8 cellular contexts compared by ENCODE assay signal in the genomic region with DNA sequence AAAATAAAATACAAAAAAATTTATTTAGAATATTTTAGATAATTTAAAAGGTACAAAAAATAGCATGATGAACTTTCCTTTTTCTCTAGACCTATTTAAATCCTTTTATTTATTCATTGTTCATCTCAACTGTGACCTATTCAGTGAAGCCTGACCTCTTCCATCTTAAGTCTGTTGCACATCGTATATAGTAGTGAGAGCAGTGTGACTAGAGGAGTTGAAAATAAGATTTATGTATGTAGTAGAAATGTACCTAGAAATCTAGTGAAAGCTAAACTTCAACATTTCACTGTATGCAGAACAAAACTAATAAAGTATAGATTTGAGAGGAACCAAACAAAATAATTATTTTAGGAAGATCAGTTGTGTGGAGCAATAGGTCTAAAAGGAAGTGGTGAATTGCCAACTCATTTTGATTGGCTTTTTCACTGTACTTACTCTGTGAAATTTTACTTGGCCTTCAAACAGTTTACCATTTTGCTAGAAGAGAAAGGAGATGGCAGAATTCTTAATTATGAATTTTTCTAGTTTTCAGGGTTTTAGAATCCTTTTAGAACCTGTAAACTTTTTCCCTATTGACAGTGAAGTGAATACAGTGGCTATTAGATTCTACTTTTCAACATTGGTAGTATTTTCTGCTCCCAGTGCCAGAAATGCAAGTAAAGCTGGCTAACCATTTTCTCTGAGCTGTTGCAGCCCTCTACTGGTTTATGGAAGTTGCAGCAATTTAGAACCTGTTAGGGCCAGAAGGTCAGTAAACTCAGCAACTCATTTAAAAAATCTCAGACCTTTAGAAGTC. TPM values are rescaled to one million over a fixed set of nuclear protein-coding genes. Genes with fewer than 3 reads are reported as not detected.
DNase-seq lines count a peak whose midpoint lies in the region; ATAC-seq and TF ChIP-seq lines count a peak whose summit lies in the region.

No MANE protein-coding gene starts in this region.

- peak in 2 of 7 experiments; percentile 22 to 31 for DNase-seq in CD8-positive, alpha-beta T cell
- DNase-seq in HS-5 (ENCODE audit: low read depth) (peak; percentile 28), iPS-NIHi7 (ENCODE audit: extremely low spot score) (peak; percentile 52), NCI-H1048 (lab: John Stamatoyannopoulos, UW) (no peak)
- DNase-seq in stimulated activated effector memory CD8-positive, alpha-beta T cell treated with anti-CD3 and anti-CD28 coated beads, Interleukin-12 subunit alpha, Interleukin-12 subunit beta, amount 100 ng/mL, for 72 hours (ENCODE audit: low spot score in 2 of 2): no peak

- peak overlapping the region; percentile 84 for H3K27ac Mint-ChIP-seq in CD8-positive, alpha-beta T cell
- peak overlapping the region in 3 of 5 experiments; percentile 23 to 64 (median 60) for H3K27ac Mint-ChIP-seq in brain
- peak overlapping the region; percentile 78 for H3K27ac Mint-ChIP-seq in stimulated activated effector memory CD8-positive, alpha-beta T cell treated with anti-CD3 and anti-CD28 coated beads, Interleukin-12 subunit alpha, Interleukin-12 subunit beta, amount 100 ng/mL, for 72 hours

- peak overlapping the region; percentile 25 for H3K9ac ChIP-seq in OCI-LY3 (ENCODE audit: low read length)

- peaks cover 77% of the 10 kb centered on the region for H3K4me1 Mint-ChIP-seq in CD8-positive, alpha-beta T cell (ENCODE audit: low read depth)
- peaks cover 72% of the 10 kb centered on the region for H3K4me1 Mint-ChIP-seq in brain
- H3K4me1 Mint-ChIP-seq in stimulated activated effector memory CD8-positive, alpha-beta T cell treated with anti-CD3 and anti-CD28 coated beads, Interleukin-12 subunit alpha, Interleukin-12 subunit beta, amount 100 ng/mL, for 72 hours: peaks cover 48% of the 10 kb centered on the region

- no peaks in the 10 kb centered on the region for H3K36me3 ChIP-seq in CD8-positive, alpha-beta T cell (ENCODE audit: insufficient read depth, low read length)
- peaks cover 7% of the 10 kb centered on the region for H3K36me3 ChIP-seq in OCI-LY3 (replicated peaks; ENCODE audit: low read depth, low read length)

- H3K4me3 Mint-ChIP-seq in CD8-positive, alpha-beta T cell: no peak overlapping the region
- peak overlapping the region in 2 of 5 experiments; percentile 37 to 40 for H3K4me3 Mint-ChIP-seq in brain
- peak overlapping the region; percentile 54 for H3K4me3 Mint-ChIP-seq in stimulated activated effector memory CD8-positive, alpha-beta T cell treated with anti-CD3 and anti-CD28 coated beads, Interleukin-12 subunit alpha, Interleukin-12 subunit beta, amount 100 ng/mL, for 72 hours

- H3K4me1 ChIP-seq in CD8-positive, alpha-beta T cell (ENCODE audit: insufficient read depth, low read length): peaks cover 45% of the 10 kb centered on the region
- peaks cover 87% of the 10 kb centered on the region for H3K4me1 ChIP-seq in OCI-LY3 (ENCODE audit: low read length)

- CTCF ChIA-PET in CD8-positive, alpha-beta T cell (lab: Charles Lee): interaction anchor here (0.6 to 2.5 kb wide), 13 partner anchors 13 to 364 kb away, joined by 3 to 28 read pairs (median 4); no protein-coding TSS in a partner anchor

- H3K27ac ChIP-seq in CD8-positive, alpha-beta T cell (ENCODE audit: low read depth, low read length): no peak overlapping the region
- peak overlapping the region; percentile 72 for H3K27ac ChIP-seq in OCI-LY3 (ENCODE audit: low read length)

- H3K9me3 ChIP-seq in CD8-positive, alpha-beta T cell (ENCODE audit: low read length): no peaks in the 10 kb centered on the region
- no peaks in the 10 kb centered on the region for H3K9me3 ChIP-seq in OCI-LY3 (ENCODE audit: insufficient read depth, low read length)

- H3K27me3 ChIP-seq in CD8-positive, alpha-beta T cell (ENCODE audit: insufficient read depth, low read length): no peaks in the 10 kb centered on the region
- H3K27me3 ChIP-seq in OCI-LY3 (ENCODE audit: low read depth, low read length): no peaks in the 10 kb centered on the region

- peaks cover 86% of the 10 kb centered on the region for H4K20me1 ChIP-seq in OCI-LY3 (ENCODE audit: insufficient read depth, low read length)

- no peaks in the 10 kb centered on the region for H3K27me3 Mint-ChIP-seq in CD8-positive, alpha-beta T cell (ENCODE audit: low read depth)
- H3K27me3 Mint-ChIP-seq in brain: no peaks in the 10 kb centered on the region

- no peaks in the 10 kb centered on the region for H3K9me3 Mint-ChIP-seq in CD8-positive, alpha-beta T cell
- no peaks in the 10 kb centered on the region for H3K9me3 Mint-ChIP-seq in brain
- no peaks in the 10 kb centered on the region for H3K9me3 Mint-ChIP-seq in stimulated activated effector memory CD8-positive, alpha-beta T cell treated with anti-CD3 and anti-CD28 coated beads, Interleukin-12 subunit alpha, Interleukin-12 subunit beta, amount 100 ng/mL, for 72 hours

- TF ChIP-seq CTCF in CD8-positive, alpha-beta T cell (IDR thresholded peaks at IDR 0.05): peak; percentile 71
- peak; percentile 78 for TF ChIP-seq CTCF in OCI-LY3 (IDR thresholded peaks at IDR 0.05; ENCODE audit: low read depth, low read length)
- peak; percentile 75 to 77 for TF ChIP-seq CTCF in brain (conservative IDR thresholded peaks at IDR 0.05)

- H3K4me2 ChIP-seq in OCI-LY3 (ENCODE audit: low read length): peak overlapping the region; percentile 57

- no peak overlapping the region for H3K4me3 ChIP-seq in CD8-positive, alpha-beta T cell (ENCODE audit: low read depth, low read length)
- H3K4me3 ChIP-seq in OCI-LY3 (ENCODE audit: low read length): peak overlapping the region; percentile 28; the same call in 1 of the 2 replicates

- POLR2A ChIA-PET in CD8-positive, alpha-beta T cell (lab: Charles Lee): interaction anchor here (1.0 to 1.4 kb wide), 5 partner anchors 9 to 187 kb away, joined by 3 to 5 read pairs (median 3); a partner anchor contains a TSS

- intact Hi-C loops in CD8-positive, alpha-beta T cell (cut with DNase I, micrococcal nuclease): loop anchor here (1.0 to 10.0 kb wide), 5 partner anchors 7 to 443 kb away; a partner anchor contains a TSS

- no peak overlapping the region for H2AFZ ChIP-seq in OCI-LY3 (ENCODE audit: low read depth, low read length)

- peak; percentile 76 for ATAC-seq in CD8-positive, alpha-beta T cell
- peak; percentile 45 for ATAC-seq in GM18861 (IDR thresholded peaks at IDR 0.05; ENCODE audit: unreplicated experiment)
- peak; percentile 59 for ATAC-seq in stimulated activated effector memory CD8-positive, alpha-beta T cell treated with anti-CD3 and anti-CD28 coated beads, Interleukin-12 subunit alpha, Interleukin-12 subunit beta, amount 100 ng/mL, for 72 hours

- H3K79me2 ChIP-seq in OCI-LY3 (ENCODE audit: low read length): peaks cover 100% of the 10 kb centered on the region

- no peaks in the 10 kb centered on the region for H3K36me3 Mint-ChIP-seq in CD8-positive, alpha-beta T cell
- H3K36me3 Mint-ChIP-seq in brain: no peaks in the 10 kb centered on the region
- peaks cover 88% of the 10 kb centered on the region for H3K36me3 Mint-ChIP-seq in stimulated activated effector memory CD8-positive, alpha-beta T cell treated with anti-CD3 and anti-CD28 coated beads, Interleukin-12 subunit alpha, Interleukin-12 subunit beta, amount 100 ng/mL, for 72 hours

RNA-seq across cellular contexts. Expression of a gene that starts 11.1 kb away (rescaled TPM):
- 100 to 1,000 TPM; 167 to 177 TPM for total RNA-seq in CD8-positive, alpha-beta T cell
- polyA plus RNA-seq in brain (ENCODE audit: insufficient read depth, low read depth, low replicate concordance): 1.3 TPM

RNA-seq across cellular contexts. Expression of a gene that starts 45.1 kb away (rescaled TPM):
- 100 to 1,000 TPM; 229 to 249 TPM for total RNA-seq in CD8-positive, alpha-beta T cell
- polyA plus RNA-seq in brain (ENCODE audit: insufficient read depth, low read depth, low replicate concordance): 119 TPM

Comparison
In these comparisons a context has a peak if more than half of its experiments do, and no peak if none do; other contexts are left out.
1. DNase-seq: peak in HS-5 (single experiment) and iPS-NIHi7 (single experiment); none in stimulated activated effector memory CD8-positive, alpha-beta T cell treated with anti-CD3 and anti-CD28 coated beads, Interleukin-12 subunit alpha, Interleukin-12 subunit beta, amount 100 ng/mL, for 72 hours (0 of 2) and NCI-H1048 (single experiment).
2. Peak in every context shown above with its lines, with median percentiles within 50 percentile points of each other: ATAC-seq, H3K27ac Mint-ChIP-seq and CTCF ChIP-seq.